In genomic region chr1:14996133-14997050, GRCh38 we compare ENCODE assay signal across 8 cellular contexts.
A peak's percentile ranks its signal among the peaks of the same experiment; 100 is the strongest.
DNase-seq lines count a peak whose midpoint lies in the region; ATAC-seq and TF ChIP-seq lines count a peak whose summit lies in the region.

No MANE protein-coding gene starts in this region.

- peak overlapping the region; percentile 82 for H2AK5ac ChIP-seq in mesenchymal stem cell (ENCODE audit: low read length, severe bottlenecking)

- H3K9ac ChIP-seq in mesenchymal stem cell (ENCODE audit: low read length), result peak overlapping the region; percentile 52

- no peak for ATAC-seq in GM21381 (IDR thresholded peaks at IDR 0.05; ENCODE audit: unreplicated experiment)

- H3K79me1 ChIP-seq in mesenchymal stem cell (replicated peaks; ENCODE audit: low read length, poor library complexity, severe bottlenecking), result peaks cover 30% of the 10 kb centered on the region

- H3K4me3 ChIP-seq in cardiac fibroblast (replicated peaks in 1 of 2; ENCODE audit: low read depth in 2 of 2, low read length in 2 of 2) (no peak overlapping the region), mesenchymal stem cell (ENCODE audit: insufficient read depth in 1 of 2, low read depth in 1 of 2, low read length in 2 of 2) (peak overlapping the region in 1 of 2 experiments; percentile 27)

- H3K14ac ChIP-seq in mesenchymal stem cell (ENCODE audit: low read length in 2 of 2), result peak overlapping the region in 1 of 2 experiments; percentile 94

- H3K27ac ChIP-seq in mesenchymal stem cell (ENCODE audit: low read length, poor library complexity, severe bottlenecking), result peak overlapping the region; percentile 93

- H2BK12ac ChIP-seq in mesenchymal stem cell (ENCODE audit: low read length in 2 of 2), result peak overlapping the region; percentile 71 to 91

- WGBS in mesenchymal stem cell, result 16% methylated on average over 23 of the region's 23 CpGs

- peak overlapping the region; percentile 88 to 98 for H3K18ac ChIP-seq in mesenchymal stem cell (ENCODE audit: low read depth in 1 of 2, low read length in 2 of 2)

- peak overlapping the region; percentile 87 for H2BK15ac ChIP-seq in mesenchymal stem cell (ENCODE audit: low read depth, poor library complexity, severe bottlenecking)

- peak overlapping the region; percentile 94 for H4K91ac ChIP-seq in mesenchymal stem cell (ENCODE audit: low read length)

- H3K4me2 ChIP-seq in mesenchymal stem cell (ENCODE audit: low read length, poor library complexity, severe bottlenecking), result peak overlapping the region; percentile 4

- H3K4ac ChIP-seq in mesenchymal stem cell (ENCODE audit: low read depth in 1 of 2, low read length in 2 of 2), result peak overlapping the region; percentile 77 to 87

- peaks cover 0 to 16% of the 10 kb centered on the region in 2 experiments for H3K36me3 ChIP-seq in mesenchymal stem cell (ENCODE audit: control insufficient read depth in 1 of 2, insufficient read depth in 2 of 2, low read depth in 1 of 2, low read length in 2 of 2)

- H2AFZ ChIP-seq in mesenchymal stem cell (ENCODE audit: low read depth, low read length), result peak overlapping the region; percentile 10

- peak overlapping the region; percentile 71 for H2BK5ac ChIP-seq in mesenchymal stem cell (ENCODE audit: low read depth, low read length, poor library complexity, severe bottlenecking)

- H2BK120ac ChIP-seq in mesenchymal stem cell (ENCODE audit: low read depth, low read length), result peak overlapping the region; percentile 87

- peaks cover 41% of the 10 kb centered on the region for H3K4me1 ChIP-seq in mesenchymal stem cell (ENCODE audit: control insufficient read depth, insufficient read depth, low read depth, low read length)

- peak overlapping the region; percentile 85 for H4K8ac ChIP-seq in mesenchymal stem cell (ENCODE audit: low read length)

- no peaks in the 10 kb centered on the region for H3K9me3 ChIP-seq in mesenchymal stem cell (ENCODE audit: control insufficient read depth, low read length)

- peak; percentile 79 for DNase-seq in Daoy (ENCODE audit: low read depth)
- peak; percentile 76 for DNase-seq in MV-4-11 (lab: John Stamatoyannopoulos, UW)
- DNase-seq in cardiac fibroblast (ENCODE audit: low read depth in 2 of 2), result peak; percentile 41 to 42
- DNase-seq in mesenchymal stem cell, result peak; percentile 96
- DNase-seq in NCI-H146 treated with DMSO at 0.1 percent for 48 hours (lab: John Stamatoyannopoulos, UW; ENCODE audit: unreplicated experiment), result no peak
- DNase-seq in NCI-H2107 (lab: John Stamatoyannopoulos, UW), result no peak
- no peak for DNase-seq in midbrain (lab: John Stamatoyannopoulos, UW)

- H3K23ac ChIP-seq in mesenchymal stem cell (ENCODE audit: low read length in 2 of 2), result no peak overlapping the region

- no peak for TF ChIP-seq CTCF in cardiac fibroblast (IDR thresholded peaks at IDR 0.05; ENCODE audit: low read depth, low read length)

- no peaks in the 10 kb centered on the region for H3K27me3 ChIP-seq in mesenchymal stem cell (ENCODE audit: control insufficient read depth in 1 of 2, insufficient read depth in 1 of 2, low read length in 2 of 2)

Comparison
In these comparisons a context has a peak if more than half of its experiments do, and no peak if none do; other contexts are left out.
1. DNase-seq: peak in Daoy (single experiment), MV-4-11 (single experiment), cardiac fibroblast (2 of 2) and mesenchymal stem cell (single experiment); none in NCI-H146 treated with DMSO at 0.1 percent for 48 hours (single experiment), NCI-H2107 (single experiment) and midbrain (single experiment).